ENCODE assay signal across 24 cellular contexts in the genomic region with DNA sequence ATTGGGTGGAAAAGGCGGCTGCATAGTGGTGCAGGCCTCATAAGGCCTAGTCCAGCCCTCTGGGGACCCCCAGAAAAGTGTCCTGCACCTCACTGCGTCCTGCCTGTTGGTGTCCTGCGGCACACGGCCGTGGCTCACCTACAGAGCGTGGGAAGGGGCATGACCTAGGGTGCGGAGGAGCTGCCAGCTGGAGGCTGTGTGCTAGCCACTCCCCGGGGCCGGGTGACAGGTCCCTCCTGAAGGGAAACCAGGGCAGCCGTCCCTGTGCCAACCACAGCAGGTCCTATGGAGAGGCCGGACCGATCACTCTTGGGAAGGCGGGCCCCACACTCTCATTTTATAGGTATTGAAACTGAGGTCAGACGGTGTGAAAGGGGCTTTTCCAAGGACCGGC.
A peak's percentile ranks its signal among the peaks of the same experiment; 100 is the strongest.
DNase-seq lines count a peak whose midpoint lies in the region; ATAC-seq and TF ChIP-seq lines count a peak whose summit lies in the region.
"Had no signal": no experiment of that assay in that cellular context is flagged by ENCODE, and none has a peak within 500 bp of the region (broad histone marks: within the 10 kb centered on the region; RNA-seq: fewer than 3 reads in every experiment).

No MANE protein-coding gene starts in this region.

- 0 out of 2 replicates have a peak overlapping the region, but pooled peaks have one; percentile 38 for H2AK5ac ChIP-seq in IMR-90 (ENCODE audit: low read depth, low read length)

- H3K18ac ChIP-seq in IMR-90 (ENCODE audit: low read depth, low read length) = no peak overlapping the region

- H3K27me3 ChIP-seq in IMR-90 (ENCODE audit: control insufficient read depth, insufficient read depth, low read length) (no peaks in the 10 kb centered on the region), thoracic aorta (replicated peaks; ENCODE audit: insufficient read depth) (no peaks in the 10 kb centered on the region)
- no peaks in the 10 kb centered on the region for H3K27me3 ChIP-seq in effector memory CD4-positive, alpha-beta T cell (replicated peaks; ENCODE audit: control insufficient read depth, insufficient read depth, low read length, poor library complexity, severe bottlenecking)
- H3K27me3 ChIP-seq: suprapubic skin had no signal

- H3K36me3 ChIP-seq in IMR-90 (ENCODE audit: control insufficient read depth, insufficient read depth, low read length) = no peaks in the 10 kb centered on the region
- no peaks in the 10 kb centered on the region for H3K36me3 ChIP-seq in thoracic aorta
- no peaks in the 10 kb centered on the region for H3K36me3 ChIP-seq in effector memory CD4-positive, alpha-beta T cell (ENCODE audit: control insufficient read depth, insufficient read depth, low read length)
- H3K36me3 ChIP-seq: HAP-1, suprapubic skin had no signal

- no peak overlapping the region; a peak in 1 of 4 replicates for H4K8ac ChIP-seq in IMR-90 (ENCODE audit: low read depth in 2 of 2, low read length in 2 of 2)

- H3K27ac ChIP-seq in IMR-90 (ENCODE audit: insufficient read depth, low read length) (no peak overlapping the region), thoracic aorta (peak overlapping the region; percentile 46 to 80)
- H3K27ac ChIP-seq in effector memory CD4-positive, alpha-beta T cell (ENCODE audit: insufficient read depth, low read length, poor library complexity, severe bottlenecking) = no peak overlapping the region
- H3K27ac ChIP-seq: parathyroid adenoma, suprapubic skin, VCaP had no signal

- no peak overlapping the region for H2BK20ac ChIP-seq in IMR-90 (ENCODE audit: low read depth, low read length)

- peaks cover 3% of the 10 kb centered on the region for H3K27me3 Mint-ChIP-seq in mesothelial cell of epicardium (ENCODE audit: low read depth)
- H3K27me3 Mint-ChIP-seq: natural killer cell treated with Interleukin-12 subunit alpha and Interleukin-12 subunit beta and Interleukin-15 and Interleukin-18, amount 100 ng/mL, for 72 hours had no signal

- no peaks in the 10 kb centered on the region for H3K36me3 Mint-ChIP-seq in activated naive CD4-positive, alpha-beta T cell treated with anti-CD3 and anti-CD28 coated beads, Interleukin-2, amount 50 U/mL, for 72 hours
- H3K36me3 Mint-ChIP-seq in mesothelial cell of epicardium = no peaks in the 10 kb centered on the region
- H3K36me3 Mint-ChIP-seq: natural killer cell treated with Interleukin-12 subunit alpha and Interleukin-12 subunit beta and Interleukin-15 and Interleukin-18, amount 100 ng/mL, for 72 hours had no signal

- H3K9me3 ChIP-seq in IMR-90 (ENCODE audit: control insufficient read depth, insufficient read depth, low read length) (no peaks in the 10 kb centered on the region; the same call in 1 of the 2 replicates), thoracic aorta (no peaks in the 10 kb centered on the region)
- no peaks in the 10 kb centered on the region for H3K9me3 ChIP-seq in effector memory CD4-positive, alpha-beta T cell (ENCODE audit: control insufficient read depth, low read length)
- H3K9me3 ChIP-seq: HAP-1, suprapubic skin had no signal

- dilution Hi-C loops in IMR-90 (cut with HindIII; ENCODE audit: low sequenced_read_pairs, unreplicated experiment) = no loop called here

- no peak overlapping the region for H3K14ac ChIP-seq in IMR-90 (replicated peaks; ENCODE audit: low read depth, low read length)

- H3K9ac ChIP-seq in IMR-90 (ENCODE audit: low read depth, low read length) = no peak overlapping the region
- H3K9ac ChIP-seq: parathyroid adenoma had no signal

- H3K4me1 Mint-ChIP-seq in mesothelial cell of epicardium = peaks cover 7% of the 10 kb centered on the region

- H3K27ac Mint-ChIP-seq in activated naive CD4-positive, alpha-beta T cell treated with anti-CD3 and anti-CD28 coated beads, Interleukin-2, amount 50 U/mL, for 72 hours = peak overlapping the region; percentile 76 to 82
- peak overlapping the region; percentile 66 for H3K27ac Mint-ChIP-seq in mesothelial cell of epicardium
- H3K27ac Mint-ChIP-seq: natural killer cell treated with Interleukin-12 subunit alpha and Interleukin-12 subunit beta and Interleukin-15 and Interleukin-18, amount 100 ng/mL, for 72 hours; T-helper 2 cell treated with Interferon-gamma antibody and Interleukin-4, amounts not matched to agents 5 μg/mL and 100 μg/mL, for 36 hours had no signal

- H3K4ac ChIP-seq in IMR-90 (ENCODE audit: low read depth, low read length) = no peak overlapping the region

- H3K4me2 ChIP-seq in IMR-90 (ENCODE audit: low read depth, low read length) = no peak overlapping the region

- H3K4me3 ChIP-seq in IMR-90 (ENCODE audit: insufficient read depth, low read depth, low read length) (no peak overlapping the region), thoracic aorta (no peak overlapping the region)
- H3K4me3 ChIP-seq in effector memory CD4-positive, alpha-beta T cell (ENCODE audit: insufficient read depth, low read depth, low read length, poor library complexity, severe bottlenecking) = no peak overlapping the region
- H3K4me3 ChIP-seq: HAP-1, suprapubic skin had no signal

- 0 out of 2 replicates have a peak overlapping the region, but pooled peaks have one; percentile 66 for H4K91ac ChIP-seq in IMR-90 (ENCODE audit: insufficient read depth, low read depth, low read length)

- H2AK9ac ChIP-seq in IMR-90 (replicated peaks; ENCODE audit: low read depth, low read length, poor library complexity) = peak overlapping the region; percentile 48

- no peak overlapping the region for H3K23ac ChIP-seq in IMR-90 (ENCODE audit: low read depth, low read length)

- no peak for DNase-seq in activated naive CD4-positive, alpha-beta T cell treated with anti-CD3 and anti-CD28 coated beads, Interleukin-2, amount 50 U/mL, for 72 hours (ENCODE audit: low spot score in 2 of 2)
- no peak for DNase-seq in activated naive CD4-positive, alpha-beta T cell treated with anti-CD3 and anti-CD28 coated beads, Interleukin-2, amount 50 U/mL, for 16 hours
- DNase-seq in IMR-90 (no peak), mesothelial cell of epicardium (ENCODE audit: low spot score in 2 of 2, unreplicated experiment in 2 of 2) (no peak), thoracic aorta (ENCODE audit: low spot score) (no peak)
- DNase-seq in effector memory CD4-positive, alpha-beta T cell = no peak
- DNase-seq: AML-193, cerebellar nuclear complex, COR-L47, DMS79, GF-D8, hippocampal formation, NCI-H1092 treated with DMSO at 0.1 percent for 48 hours, NCI-H1930, PC-3 had no signal

- TF ChIP-seq CTCF in IMR-90 (conservative IDR thresholded peaks at IDR 0.05; ENCODE audit: low read depth, low read length) = no peak
- no peak for TF ChIP-seq CTCF in mesothelial cell of epicardium (IDR thresholded peaks at IDR 0.05; ENCODE audit: unreplicated experiment)
- TF ChIP-seq CTCF in thoracic aorta (IDR thresholded peaks at IDR 0.05) = no peak

- TF ChIP-seq RAD21 in IMR-90 (IDR thresholded peaks at IDR 0.05; ENCODE audit: low read length) = no peak

- no peaks in the 10 kb centered on the region for H3K79me1 ChIP-seq in IMR-90 (ENCODE audit: low read depth in 1 of 2, low read length in 2 of 2)

- peaks cover 22% of the 10 kb centered on the region for H3K4me1 ChIP-seq in IMR-90 (ENCODE audit: control insufficient read depth, insufficient read depth, low read length)
- H3K4me1 ChIP-seq in thoracic aorta (ENCODE audit: control insufficient read depth in 1 of 2, low read depth in 2 of 2) = peaks cover 28 to 65% of the 10 kb centered on the region in 2 donors
- no peaks in the 10 kb centered on the region for H3K4me1 ChIP-seq in effector memory CD4-positive, alpha-beta T cell (ENCODE audit: control insufficient read depth, insufficient read depth, low read length, poor library complexity, severe bottlenecking)
- H3K4me1 ChIP-seq: HAP-1, parathyroid adenoma had no signal

- no peak overlapping the region for H2BK5ac ChIP-seq in IMR-90 (ENCODE audit: low read depth, low read length, poor library complexity, severe bottlenecking)

- H4K5ac ChIP-seq in IMR-90 (ENCODE audit: low read depth, low read length) = no peak overlapping the region

- no peak for TF ChIP-seq POLR2A in IMR-90 (IDR thresholded peaks at IDR 0.05; ENCODE audit: low read depth, low read length)

- in situ Hi-C loops in IMR-90 (cut with MboI; ENCODE audit: low sequenced_read_pairs) = no loop called here

- ATAC-seq in activated naive CD4-positive, alpha-beta T cell treated with anti-CD3 and anti-CD28 coated beads, Interleukin-2, amount 50 U/mL, for 72 hours = no peak
- no peak for ATAC-seq in IMR-90 (ENCODE audit: low read depth)
- ATAC-seq in thoracic aorta (ENCODE audit: insufficient number of reproducible peaks, low FRiP score, low read depth) = no peak
- ATAC-seq in HG03442 (IDR thresholded peaks at IDR 0.05; ENCODE audit: unreplicated experiment) = no peak
- ATAC-seq in GM21423 (IDR thresholded peaks at IDR 0.05; ENCODE audit: unreplicated experiment) = no peak
- ATAC-seq: left lobe of liver; natural killer cell treated with Interleukin-12 subunit alpha and Interleukin-12 subunit beta and Interleukin-15 and Interleukin-18, amount 100 ng/mL, for 72 hours; PC-3 had no signal

- POLR2A ChIA-PET in IMR-90 (lab: Charles Lee; ENCODE audit: unreplicated experiment) = no interaction called here

- H2BK120ac ChIP-seq in IMR-90 (ENCODE audit: low read depth, low read length) = no peak overlapping the region

- no TSS peak for BruUV-seq in IMR-90 (replicated peaks; lab: Mats Ljungman, UMichigan)

- H3K9me1 ChIP-seq in IMR-90 (ENCODE audit: insufficient read depth, low read length) = 0 out of 2 replicates have a peak, but pooled peaks cover 7% of the 10 kb centered on the region

- no peak overlapping the region for H3K56ac ChIP-seq in IMR-90 (ENCODE audit: extremely low read depth, insufficient read depth, low read length)

- CTCF ChIA-PET in IMR-90 (lab: Yijun Ruan, JAX) = no interaction called here

- H3K9me3 Mint-ChIP-seq in activated naive CD4-positive, alpha-beta T cell treated with anti-CD3 and anti-CD28 coated beads, Interleukin-2, amount 50 U/mL, for 72 hours = no peaks in the 10 kb centered on the region
- H3K9me3 Mint-ChIP-seq in mesothelial cell of epicardium = no peaks in the 10 kb centered on the region
- H3K9me3 Mint-ChIP-seq: natural killer cell treated with Interleukin-12 subunit alpha and Interleukin-12 subunit beta and Interleukin-15 and Interleukin-18, amount 100 ng/mL, for 72 hours; T-helper 2 cell treated with Interferon-gamma antibody and Interleukin-4, amounts not matched to agents 5 μg/mL and 100 μg/mL, for 36 hours had no signal

- H2AFZ ChIP-seq in IMR-90 (replicated peaks; ENCODE audit: low read length, poor library complexity) = peak overlapping the region; percentile 82
- H2AFZ ChIP-seq: parathyroid adenoma had no signal

- H3K4me3 Mint-ChIP-seq in mesothelial cell of epicardium = no peak overlapping the region
- H3K4me3 Mint-ChIP-seq: natural killer cell treated with Interleukin-12 subunit alpha and Interleukin-12 subunit beta and Interleukin-15 and Interleukin-18, amount 100 ng/mL, for 72 hours; T-helper 2 cell treated with Interferon-gamma antibody and Interleukin-4, amounts not matched to agents 5 μg/mL and 100 μg/mL, for 36 hours had no signal

- 97% methylated on average over 9 of the region's 15 CpGs; no CpG with 5 or more reads in 1 of the 2 experiments for WGBS in IMR-90 (ENCODE audit: extremely low coverage in 2 of 2, insufficient read length in 1 of 2), 2 experiments

- H2BK15ac ChIP-seq in IMR-90 (ENCODE audit: low read depth, low read length) = no peak overlapping the region

- no peaks in the 10 kb centered on the region for H4K20me1 ChIP-seq in IMR-90 (ENCODE audit: insufficient read depth, low read length)

- intact Hi-C loops in IMR-90 (cut with micrococcal nuclease) = no loop called here

Comparison
In these comparisons a context has a peak if more than half of its experiments do, and no peak if none do; other contexts are left out.
1. H3K27ac ChIP-seq: peak in thoracic aorta (2 of 2); none in IMR-90 (single experiment) and effector memory CD4-positive, alpha-beta T cell (single experiment).